ENCODE assay signal across 19 cellular contexts in the genomic region with DNA sequence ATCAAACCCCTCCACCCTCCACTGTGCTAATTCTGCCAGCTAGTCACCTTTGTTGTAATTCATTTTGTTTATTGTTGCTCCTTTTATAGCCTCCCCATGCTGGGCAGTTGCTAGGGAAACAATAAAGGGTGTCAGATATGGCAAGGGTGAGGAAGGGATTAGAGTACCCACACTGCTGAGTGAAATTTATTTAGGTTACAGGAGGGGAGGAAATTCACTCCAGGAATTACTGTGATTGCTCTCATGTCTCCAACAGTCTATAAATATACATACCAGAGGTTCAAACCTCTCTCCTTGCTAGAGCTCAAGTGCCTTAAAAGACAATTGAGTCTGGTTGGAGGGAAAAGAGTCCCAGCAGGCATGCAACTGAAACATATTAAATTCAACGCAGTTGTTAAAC.
DNase-seq lines count a peak whose midpoint lies in the region; ATAC-seq and TF ChIP-seq lines count a peak whose summit lies in the region.
"Had no signal": no experiment of that assay in that cellular context is flagged by ENCODE, and none has a peak within 500 bp of the region (broad histone marks: within the 10 kb centered on the region; RNA-seq: fewer than 3 reads in every experiment).

No MANE protein-coding gene starts in this region.

- H2BK15ac ChIP-seq in mesendoderm (replicated peaks; ENCODE audit: low read depth): peak overlapping the region; percentile 88

- H3K79me2 ChIP-seq in mesendoderm (ENCODE audit: control insufficient read depth, insufficient read depth, low read length) (no peaks in the 10 kb centered on the region), OCI-LY7 (ENCODE audit: insufficient read depth, low read depth, low read length) (no peaks in the 10 kb centered on the region)

- no peaks in the 10 kb centered on the region for H3K27me3 Mint-ChIP-seq in Caco-2 (ENCODE audit: insufficient read depth, unreplicated experiment)
- H3K27me3 Mint-ChIP-seq in HFFc6 (ENCODE audit: insufficient read depth): peaks cover 5% of the 10 kb centered on the region
- H3K27me3 Mint-ChIP-seq: B cell had no signal

- no peaks in the 10 kb centered on the region for H3K79me1 ChIP-seq in mesendoderm (ENCODE audit: low read length)

- no peak for TF ChIP-seq CTCF in Caco-2 (IDR thresholded peaks at IDR 0.05; ENCODE audit: insufficient read depth in 1 of 2, low read depth in 1 of 2, low read length in 1 of 2, severe bottlenecking in 1 of 2, unreplicated experiment in 1 of 2)
- TF ChIP-seq CTCF in OCI-LY7 (conservative IDR thresholded peaks at IDR 0.05; ENCODE audit: low read length): no peak
- TF ChIP-seq CTCF in HFFc6 (IDR thresholded peaks at IDR 0.05): no peak

- H3K4me1 ChIP-seq in Caco-2 (peaks cover 53% of the 10 kb centered on the region), mesendoderm (ENCODE audit: control insufficient read depth, low read depth, low read length) (peaks cover 24% of the 10 kb centered on the region), OCI-LY7 (ENCODE audit: insufficient read depth, low read length, poor library complexity, severe bottlenecking) (no peaks in the 10 kb centered on the region)
- H3K4me1 ChIP-seq: testis had no signal

- H2BK120ac ChIP-seq in mesendoderm (ENCODE audit: low read depth, low read length): peak overlapping the region; percentile 92

- H2AK5ac ChIP-seq in mesendoderm (ENCODE audit: low read length): no peak overlapping the region

- no peak overlapping the region for H3K9ac ChIP-seq in mesendoderm (ENCODE audit: low read length)

- H4K20me1 ChIP-seq in OCI-LY7 (ENCODE audit: insufficient read depth, low read length): no peaks in the 10 kb centered on the region

- no peaks in the 10 kb centered on the region for H3K9me3 ChIP-seq in Caco-2
- no peaks in the 10 kb centered on the region for H3K9me3 ChIP-seq in OCI-LY7 (ENCODE audit: low read length)
- H3K9me3 ChIP-seq: testis had no signal

- H3K4me3 Mint-ChIP-seq in Caco-2 (ENCODE audit: unreplicated experiment) (no peak overlapping the region), HFFc6 (no peak overlapping the region)
- H3K4me3 Mint-ChIP-seq: activated CD4-positive, alpha-beta T cell treated with anti-CD3 and anti-CD28 coated beads, Interleukin-2, amount 10 ng/mL, durations not matched to agents 24 days and 14 days; activated naive CD8-positive, alpha-beta T cell; B cell; neural crest cell had no signal

- intact Hi-C loops in Caco-2 (cut with micrococcal nuclease; ENCODE audit: unreplicated experiment) (no loop called here), OCI-LY7 (cut with micrococcal nuclease; ENCODE audit: unreplicated experiment) (no loop called here)

- H3K4me3 ChIP-seq in Caco-2 (ENCODE audit: low read depth, low read length) (no peak overlapping the region), mesendoderm (ENCODE audit: low read length) (no peak overlapping the region), OCI-LY7 (ENCODE audit: low read depth, low read length, poor library complexity, severe bottlenecking) (no peak overlapping the region)
- H3K4me3 ChIP-seq: lung, testis had no signal

- H3K9me3 Mint-ChIP-seq in Caco-2 (ENCODE audit: unreplicated experiment): no peaks in the 10 kb centered on the region
- H3K9me3 Mint-ChIP-seq in HFFc6: no peaks in the 10 kb centered on the region
- H3K9me3 Mint-ChIP-seq: activated CD4-positive, alpha-beta T cell treated with anti-CD3 and anti-CD28 coated beads, Interleukin-2, amount 10 ng/mL, durations not matched to agents 24 days and 14 days; neural crest cell had no signal

- H3K4me2 ChIP-seq in mesendoderm (ENCODE audit: low read length) (no peak overlapping the region), OCI-LY7 (ENCODE audit: low read length) (no peak overlapping the region)

- H3K36me3 Mint-ChIP-seq in Caco-2 (ENCODE audit: insufficient read depth, unreplicated experiment) (no peaks in the 10 kb centered on the region), HFFc6 (ENCODE audit: low read depth) (no peaks in the 10 kb centered on the region)
- H3K36me3 Mint-ChIP-seq: activated naive CD8-positive, alpha-beta T cell had no signal

- H3K27ac Mint-ChIP-seq in Caco-2 (ENCODE audit: unreplicated experiment) (peak overlapping the region; percentile 81), HFFc6 (no peak overlapping the region)
- H3K27ac Mint-ChIP-seq: activated CD4-positive, alpha-beta T cell treated with anti-CD3 and anti-CD28 coated beads, Interleukin-2, amount 10 ng/mL, durations not matched to agents 24 days and 14 days; activated naive CD8-positive, alpha-beta T cell; B cell had no signal

- DNase-seq in Caco-2 (no peak), HT-29 (ENCODE audit: low spot score) (peak; percentile 77), NCI-H69 (lab: John Stamatoyannopoulos, UW) (peak; percentile 84), mesendoderm (peak; percentile 86), anterior cingulate cortex (lab: John Stamatoyannopoulos, UW) (no peak), OCI-LY7 (ENCODE audit: low spot score) (no peak), HFFc6 (no peak)
- DNase-seq: activated CD4-positive, alpha-beta T cell treated with anti-CD3 and anti-CD28 coated beads, Interleukin-2, amount 10 ng/mL, durations not matched to agents 24 days and 14 days; activated T-cell treated with anti-CD3 and anti-CD28 coated beads for 4 hours; central memory CD4-positive, alpha-beta T cell; foreskin fibroblast; NCI-H2171 treated with DMSO at 0.1 percent for 48 hours; right cardiac atrium; testis had no signal

- ATAC-seq in GM21825 (IDR thresholded peaks at IDR 0.05; ENCODE audit: unreplicated experiment): no peak

- CTCF ChIA-PET in Caco-2 (lab: Charles Lee) (no interaction called here), OCI-LY7 (lab: Charles Lee; ENCODE audit: unreplicated experiment) (no interaction called here)

- no CpG with 5 or more reads among the region's 1 CpG for WGBS in mesendoderm (ENCODE audit: extremely low coverage, insufficient coverage, low lambda C conversion rate)

- H2BK5ac ChIP-seq in mesendoderm (ENCODE audit: low read length): peak overlapping the region; percentile 89

- peak overlapping the region; percentile 39 for H4K8ac ChIP-seq in mesendoderm (ENCODE audit: low read depth, low read length)

- no peak overlapping the region for H3K4ac ChIP-seq in mesendoderm (ENCODE audit: low read depth, low read length)

- H3K23ac ChIP-seq in mesendoderm (ENCODE audit: low read length): no peak overlapping the region

- H3K56ac ChIP-seq in mesendoderm (ENCODE audit: low read length): peak overlapping the region; percentile 45

- no peak overlapping the region for H4K5ac ChIP-seq in mesendoderm (ENCODE audit: low read length)

- POLR2A ChIA-PET in Caco-2 (lab: Charles Lee): no interaction called here
- POLR2A ChIA-PET in OCI-LY7 (lab: Charles Lee): interaction anchor here (0.7 to 2.1 kb wide), 3 partner anchors 13 to 27 kb away, joined by 3 to 7 read pairs (median 3); no protein-coding TSS in a partner anchor

- no peaks in the 10 kb centered on the region for H3K36me3 ChIP-seq in Caco-2 (ENCODE audit: control insufficient read depth, insufficient read depth, low read length)
- H3K36me3 ChIP-seq in mesendoderm (ENCODE audit: control insufficient read depth, insufficient read depth, low read length): no peaks in the 10 kb centered on the region
- H3K36me3 ChIP-seq in OCI-LY7 (ENCODE audit: insufficient read depth, low read length): no peaks in the 10 kb centered on the region

- H3K18ac ChIP-seq in mesendoderm (ENCODE audit: low read length): peak overlapping the region; percentile 94

- BruUV-seq in Caco-2 (replicated peaks; lab: Mats Ljungman, UMichigan) (no TSS peak), OCI-LY7 (replicated peaks; lab: Mats Ljungman, UMichigan) (no TSS peak)

- H3K27ac ChIP-seq in mesendoderm (ENCODE audit: low read depth, low read length): peak overlapping the region; percentile 65
- no peak overlapping the region for H3K27ac ChIP-seq in OCI-LY7 (ENCODE audit: low read depth, low read length, poor library complexity, severe bottlenecking)
- H3K27ac ChIP-seq: testis had no signal

- H3K4me1 Mint-ChIP-seq in Caco-2 (ENCODE audit: low read depth, unreplicated experiment) (peaks cover 48% of the 10 kb centered on the region), HFFc6 (ENCODE audit: low read depth) (peaks cover 34% of the 10 kb centered on the region)

- no peaks in the 10 kb centered on the region for H3K9me2 ChIP-seq in OCI-LY7 (ENCODE audit: insufficient read depth, low read length)

- H2AFZ ChIP-seq in OCI-LY7 (ENCODE audit: low read length): no peak overlapping the region

- H3K27me3 ChIP-seq in Caco-2 (replicated peaks; ENCODE audit: control insufficient read depth, insufficient read depth, low read length) (no peaks in the 10 kb centered on the region), mesendoderm (ENCODE audit: insufficient read depth, low read length, poor library complexity) (no peaks in the 10 kb centered on the region)
- H3K27me3 ChIP-seq: testis had no signal

Comparison
In these comparisons a context has a peak if more than half of its experiments do, and no peak if none do; other contexts are left out.
1. DNase-seq: peak in HT-29 (single experiment), NCI-H69 (single experiment) and mesendoderm (single experiment); none in Caco-2 (0 of 2), anterior cingulate cortex (0 of 58), OCI-LY7 (single experiment) and HFFc6 (single experiment).